30 cellular contexts compared by ENCODE assay signal in genomic region chr6:71720705-71721104, GRCh38.
"Had no signal": no experiment of that assay in that cellular context is flagged by ENCODE, and none has a peak within 500 bp of the region (broad histone marks: within the 10 kb centered on the region; RNA-seq: fewer than 3 reads in every experiment).

No MANE protein-coding gene starts in this region.

- H3K36me3 ChIP-seq: esophagus squamous epithelium, gastroesophageal sphincter, WERI-Rb-1 had no signal

- H3K4me3 ChIP-seq: body of pancreas, esophagus squamous epithelium, gastroesophageal sphincter had no signal

- DNase-seq: activated B cell treated with CpG ODN at 0.5 μM for 24 hours; activated CD4-positive, alpha-beta T cell treated with anti-CD3 and anti-CD28 coated beads for 48 hours; activated CD4-positive, alpha-beta T cell treated with anti-CD3 and anti-CD28 coated beads, Interleukin-2, amount 50 U/mL, for 1 hour; activated CD4-positive, alpha-beta T cell treated with anti-CD3 and anti-CD28 coated beads, Interleukin-2, amount 50 U/mL, for 48 hours; activated CD8-positive, alpha-beta memory T cell treated with anti-CD3 and anti-CD28 coated beads, Interleukin-2, amount 10 ng/mL, durations not matched to agents 7 days and 5 days; activated CD8-positive, alpha-beta memory T cell treated with anti-CD3 and anti-CD28 coated beads, Interleukin-2, amount 50 U/mL, for 4 hours; activated CD8-positive, alpha-beta T cell treated with anti-CD3 and anti-CD28 coated beads, Interleukin-2, amount 10 ng/mL, durations not matched to agents 7 days and 5 days; activated gamma-delta T cell; activated naive CD4-positive, alpha-beta T cell; activated naive CD4-positive, alpha-beta T cell treated with anti-CD3 and anti-CD28 coated beads, Interleukin-2, amount 10 ng/mL, durations not matched to agents 7 days and 5 days; activated naive CD8-positive, alpha-beta T cell treated with anti-CD3 and anti-CD28 coated beads, Interleukin-2, amount 10 ng/mL, durations not matched to agents 7 days and 5 days; activated T-cell treated with anti-CD3 and anti-CD28 coated beads, Interleukin-2, amount 50 U/mL, for 24 hours; activated T-cell treated with anti-CD3 and anti-CD28 coated beads, Interleukin-2, amount 50 U/mL, for 72 hours; amniotic stem cell; anterior cingulate cortex; body of pancreas; caudate nucleus; effector CD8-positive, alpha-beta T cell; esophagus squamous epithelium; foreskin melanocyte; SW 1271; T-cell; T1000; WERI-Rb-1 had no signal

- H3K9me3 ChIP-seq: body of pancreas, esophagus squamous epithelium, gastroesophageal sphincter had no signal

- H3K27ac Mint-ChIP-seq: activated B cell treated with CpG ODN at 0.5 μM for 24 hours; activated CD8-positive, alpha-beta memory T cell treated with anti-CD3 and anti-CD28 coated beads, Interleukin-2, amount 10 ng/mL, durations not matched to agents 7 days and 5 days; activated CD8-positive, alpha-beta T cell treated with anti-CD3 and anti-CD28 coated beads, Interleukin-2, amount 10 ng/mL, durations not matched to agents 7 days and 5 days; activated naive CD4-positive, alpha-beta T cell treated with anti-CD3 and anti-CD28 coated beads, Interleukin-2, amount 10 ng/mL, durations not matched to agents 7 days and 5 days; activated naive CD4-positive, alpha-beta T cell treated with anti-CD3 and anti-CD28 coated beads, Interleukin-2, amount 50 U/mL, for 72 hours; activated naive CD8-positive, alpha-beta T cell treated with anti-CD3 and anti-CD28 coated beads, Interleukin-2, amount 10 ng/mL, durations not matched to agents 7 days and 5 days; activated T-cell treated with anti-CD3 and anti-CD28 coated beads, Interleukin-2, amount 50 U/mL, for 24 hours; activated T-cell treated with anti-CD3 and anti-CD28 coated beads, Interleukin-2, amount 50 U/mL, for 72 hours; T-cell; T-helper 1 cell treated with Interleukin-12 subunit alpha and Interleukin-12 subunit beta and Interleukin-4 antibody, amounts not matched to agents 30 μg/mL and 1 μg/mL, for 36 hours; T-helper 2 cell treated with Interferon-gamma antibody and Interleukin-4, amounts not matched to agents 5 μg/mL and 100 μg/mL, for 36 hours had no signal

- H3K9me3 Mint-ChIP-seq: activated B cell treated with CpG ODN at 0.5 μM for 24 hours; activated naive CD4-positive, alpha-beta T cell treated with anti-CD3 and anti-CD28 coated beads, Interleukin-2, amount 10 ng/mL, durations not matched to agents 7 days and 5 days; activated naive CD8-positive, alpha-beta T cell treated with anti-CD3 and anti-CD28 coated beads, Interleukin-2, amount 10 ng/mL, durations not matched to agents 7 days and 5 days; activated T-cell treated with anti-CD3 and anti-CD28 coated beads, Interleukin-2, amount 50 U/mL, for 72 hours; T-helper 1 cell treated with Interleukin-12 subunit alpha and Interleukin-12 subunit beta and Interleukin-4 antibody, amounts not matched to agents 30 μg/mL and 1 μg/mL, for 36 hours; T-helper 2 cell treated with Interferon-gamma antibody and Interleukin-4, amounts not matched to agents 5 μg/mL and 100 μg/mL, for 36 hours had no signal

- H3K4me3 Mint-ChIP-seq: activated B cell treated with CpG ODN at 0.5 μM for 24 hours; activated CD8-positive, alpha-beta memory T cell treated with anti-CD3 and anti-CD28 coated beads, Interleukin-2, amount 10 ng/mL, durations not matched to agents 7 days and 5 days; activated CD8-positive, alpha-beta T cell treated with anti-CD3 and anti-CD28 coated beads, Interleukin-2, amount 10 ng/mL, durations not matched to agents 7 days and 5 days; activated naive CD4-positive, alpha-beta T cell treated with anti-CD3 and anti-CD28 coated beads, Interleukin-2, amount 10 ng/mL, durations not matched to agents 7 days and 5 days; activated naive CD8-positive, alpha-beta T cell treated with anti-CD3 and anti-CD28 coated beads, Interleukin-2, amount 10 ng/mL, durations not matched to agents 7 days and 5 days; activated T-cell treated with anti-CD3 and anti-CD28 coated beads, Interleukin-2, amount 50 U/mL, for 24 hours; activated T-cell treated with anti-CD3 and anti-CD28 coated beads, Interleukin-2, amount 50 U/mL, for 72 hours; T-cell; T-helper 1 cell treated with Interleukin-12 subunit alpha and Interleukin-12 subunit beta and Interleukin-4 antibody, amounts not matched to agents 30 μg/mL and 1 μg/mL, for 36 hours; T-helper 2 cell treated with Interferon-gamma antibody and Interleukin-4, amounts not matched to agents 5 μg/mL and 100 μg/mL, for 36 hours had no signal

- H3K4me1 ChIP-seq: body of pancreas, esophagus squamous epithelium, gastroesophageal sphincter had no signal

- H3K27ac ChIP-seq: body of pancreas, epithelial cell of prostate, esophagus squamous epithelium, gastroesophageal sphincter, WERI-Rb-1 had no signal

- ATAC-seq: activated CD4-positive, CD25-positive, alpha-beta regulatory T cell treated with anti-CD3 and anti-CD28 coated beads, Interleukin-2, amount 50 U/mL, for 24 hours; activated CD8-positive, alpha-beta memory T cell treated with anti-CD3 and anti-CD28 coated beads, Interleukin-2, amount 10 ng/mL, durations not matched to agents 7 days and 5 days; activated CD8-positive, alpha-beta T cell treated with anti-CD3 and anti-CD28 coated beads, Interleukin-2, amount 10 ng/mL, durations not matched to agents 7 days and 5 days; activated naive CD4-positive, alpha-beta T cell treated with anti-CD3 and anti-CD28 coated beads, Interleukin-2, amount 50 U/mL, for 72 hours; activated T-cell treated with anti-CD3 and anti-CD28 coated beads, Interleukin-2, amount 50 U/mL, for 72 hours; body of pancreas; gastroesophageal sphincter; T-cell had no signal

- H3K27me3 ChIP-seq: body of pancreas, esophagus squamous epithelium, gastroesophageal sphincter had no signal

- H3K36me3 Mint-ChIP-seq: activated CD8-positive, alpha-beta memory T cell treated with anti-CD3 and anti-CD28 coated beads, Interleukin-2, amount 10 ng/mL, durations not matched to agents 7 days and 5 days; activated naive CD4-positive, alpha-beta T cell treated with anti-CD3 and anti-CD28 coated beads, Interleukin-2, amount 10 ng/mL, durations not matched to agents 7 days and 5 days; activated naive CD4-positive, alpha-beta T cell treated with anti-CD3 and anti-CD28 coated beads, Interleukin-2, amount 50 U/mL, for 72 hours; activated naive CD8-positive, alpha-beta T cell treated with anti-CD3 and anti-CD28 coated beads, Interleukin-2, amount 10 ng/mL, durations not matched to agents 7 days and 5 days; T-cell had no signal

- H3K4me1 Mint-ChIP-seq: activated B cell treated with CpG ODN at 0.5 μM for 24 hours; activated CD8-positive, alpha-beta memory T cell treated with anti-CD3 and anti-CD28 coated beads, Interleukin-2, amount 10 ng/mL, durations not matched to agents 7 days and 5 days; activated naive CD4-positive, alpha-beta T cell treated with anti-CD3 and anti-CD28 coated beads, Interleukin-2, amount 10 ng/mL, durations not matched to agents 7 days and 5 days; activated naive CD8-positive, alpha-beta T cell treated with anti-CD3 and anti-CD28 coated beads, Interleukin-2, amount 10 ng/mL, durations not matched to agents 7 days and 5 days; T-cell had no signal

- H3K27me3 Mint-ChIP-seq: activated B cell treated with CpG ODN at 0.5 μM for 24 hours; activated CD8-positive, alpha-beta memory T cell treated with anti-CD3 and anti-CD28 coated beads, Interleukin-2, amount 10 ng/mL, durations not matched to agents 7 days and 5 days; activated naive CD4-positive, alpha-beta T cell treated with anti-CD3 and anti-CD28 coated beads, Interleukin-2, amount 10 ng/mL, durations not matched to agents 7 days and 5 days; activated naive CD8-positive, alpha-beta T cell treated with anti-CD3 and anti-CD28 coated beads, Interleukin-2, amount 10 ng/mL, durations not matched to agents 7 days and 5 days; activated T-cell treated with anti-CD3 and anti-CD28 coated beads, Interleukin-2, amount 50 U/mL, for 24 hours; T-cell had no signal
